ENCODE assay signal across 12 cellular contexts in genomic region chr19:47644743-47645499, GRCh38. TPM values are rescaled to one million over a fixed set of nuclear protein-coding genes. Genes with fewer than 3 reads are reported as not detected.
DNase-seq lines count a peak whose midpoint lies in the region; ATAC-seq and TF ChIP-seq lines count a peak whose summit lies in the region.
"Had no signal": no experiment of that assay in that cellular context is flagged by ENCODE, and none has a peak within 500 bp of the region (broad histone marks: within the 10 kb centered on the region; RNA-seq: fewer than 3 reads in every experiment).

No MANE protein-coding gene starts in this region.

- TF ChIP-seq POLR2A in right lobe of liver (IDR thresholded peaks at IDR 0.05): no peak

- CTCF ChIA-PET in HEK293 (lab: Yijun Ruan, JAX): no interaction called here

- POLR2A ChIA-PET in HEK293 (lab: Yijun Ruan, JAX): no interaction called here

- WGBS in right lobe of liver (ENCODE audit: insufficient coverage, low coverage, low lambda C conversion rate, missing lambda C conversion rate): 50% methylated on average over 18 of the region's 19 CpGs

- H3K9me3 ChIP-seq in HEK293 (ENCODE audit: control insufficient read depth, insufficient read depth, low read depth, low read length) (no peaks in the 10 kb centered on the region), right lobe of liver (no peaks in the 10 kb centered on the region)

- in situ Hi-C loops in astrocyte of the cerebellum (cut with HindIII; ENCODE audit: low sequenced_read_pairs): no loop called here

- H3K4me1 ChIP-seq in HEK293 (ENCODE audit: control insufficient read depth, insufficient read depth, low read length) (peaks cover 23% of the 10 kb centered on the region), right lobe of liver (peaks cover 0 to 13% (median 4%) of the 10 kb centered on the region in 4 donors)

- H3K27me3 ChIP-seq in right lobe of liver: no peaks in the 10 kb centered on the region

- intact Hi-C loops in right lobe of liver (cut with DNase I): no loop called here

- TF ChIP-seq CTCF in 22Rv1 (IDR thresholded peaks at IDR 0.05) (no peak), HEK293 (tag by site-specific recombination; IDR thresholded peaks at IDR 0.05) (no peak), astrocyte of the cerebellum (IDR thresholded peaks at IDR 0.05; ENCODE audit: low read depth, low read length, missing control alignments) (no peak), right lobe of liver (IDR thresholded peaks at IDR 0.05) (no peak)

- H3K36me3 ChIP-seq in HEK293 (ENCODE audit: control insufficient read depth in 2 of 2, insufficient read depth in 1 of 2, low read length in 2 of 2) (peaks cover 0 to 9% of the 10 kb centered on the region in 2 experiments; a peak in 1 of 3 replicates), right lobe of liver (no peaks in the 10 kb centered on the region)

- H3K27ac ChIP-seq in 22Rv1: peak overlapping the region; percentile 90
- 0 out of 2 replicates have a peak overlapping the region, but pooled peaks have one; percentile 10 for H3K27ac ChIP-seq in HEK293 (ENCODE audit: extremely low read depth, low read depth, low read length)
- no peak overlapping the region for H3K27ac ChIP-seq in right lobe of liver

- peak; percentile 27 for ATAC-seq in left lobe of liver
- ATAC-seq in HG03565 (IDR thresholded peaks at IDR 0.05; ENCODE audit: unreplicated experiment): no peak
- ATAC-seq in right lobe of liver: no peak
- ATAC-seq in HG02759 (IDR thresholded peaks at IDR 0.05; ENCODE audit: unreplicated experiment): no peak
- no peak for ATAC-seq in HG02852 (IDR thresholded peaks at IDR 0.05; ENCODE audit: unreplicated experiment)

- peak; percentile 28 for DNase-seq in astrocyte of the cerebellum (ENCODE audit: low read depth)
- DNase-seq in left lobe of liver (ENCODE audit: low spot score): no peak
- no peak for DNase-seq in right lobe of liver
- DNase-seq: activated CD4-positive, CD25-positive, alpha-beta regulatory T cell; activated gamma-delta T cell treated with Interleukin-2 at 50 U/mL for 16 hours; effector CD4-positive, alpha-beta T cell; retina had no signal

- H3K4me3 ChIP-seq in HEK293 (ENCODE audit: low read depth, low read length) (no peak overlapping the region), astrocyte of the cerebellum (ENCODE audit: low read depth, low read length) (no peak overlapping the region), right lobe of liver (no peak overlapping the region)

TF ChIP-seq in HEK293, 187 proteins besides CTCF, POLR2A, EP300 and RAD21 (continues in another document):
- TF ChIP-seq RBAK (tag by site-specific recombination; IDR thresholded peaks at IDR 0.05) (no peak), ZNF600 (tag by site-specific recombination; IDR thresholded peaks at IDR 0.05) (peak; percentile 81), GLI2 (tag by site-specific recombination; IDR thresholded peaks at IDR 0.05; ENCODE audit: borderline replicate concordance, low read depth) (no peak), KLF17 (tag by site-specific recombination; IDR thresholded peaks at IDR 0.05) (no peak), ZNF133 (tag by site-specific recombination; IDR thresholded peaks at IDR 0.05) (no peak), ZNF639 (tag by site-specific recombination; IDR thresholded peaks at IDR 0.05) (no peak), TSHZ1 (tag by site-specific recombination; IDR thresholded peaks at IDR 0.05; ENCODE audit: borderline replicate concordance) (no peak), ZBTB17 (tag by site-specific recombination; IDR thresholded peaks at IDR 0.05) (peak; percentile 53; the same call in 1 of the 2 replicates), ZNF112 (tag by site-specific recombination; IDR thresholded peaks at IDR 0.05) (no peak), ZNF223 (tag by site-specific recombination; IDR thresholded peaks at IDR 0.05) (no peak), WT1 (tag by site-specific recombination; IDR thresholded peaks at IDR 0.05) (0 out of 2 replicates have a peak, but pooled peaks have one; percentile 17), SCRT2 (tag by site-specific recombination; IDR thresholded peaks at IDR 0.05) (peak; percentile 19; the same call in 1 of the 2 replicates), IKZF3 (tag by site-specific recombination; IDR thresholded peaks at IDR 0.05) (no peak), AEBP2 (tag by site-specific recombination; IDR thresholded peaks at IDR 0.05; ENCODE audit: borderline replicate concordance) (no peak), ZFHX2 (tag by site-specific recombination; conservative IDR thresholded peaks at IDR 0.05) (no peak), PBX3 (CRISPR knock-in tag; IDR thresholded peaks at IDR 0.05) (no peak), ZNF174 (tag by site-specific recombination; IDR thresholded peaks at IDR 0.05) (no peak), HOXD13 (CRISPR knock-in tag; IDR thresholded peaks at IDR 0.05; ENCODE audit: borderline replicate concordance) (no peak), ZNF548 (tag by site-specific recombination; IDR thresholded peaks at IDR 0.05) (no peak), ZNF155 (tag by site-specific recombination; IDR thresholded peaks at IDR 0.05) (no peak), ZNF311 (tag by site-specific recombination; IDR thresholded peaks at IDR 0.05; ENCODE audit: borderline replicate concordance) (no peak)

RNA-seq across cellular contexts. Expression of gene BICRA, which starts 36.0 kb away (rescaled TPM):
- total RNA-seq in left lobe of liver: 6.7 TPM
- 1 to 10 TPM; 3.7 to 7.3 (median 6.4) TPM for total RNA-seq in right lobe of liver

Comparison
In these comparisons a context has a peak if more than half of its experiments do, and no peak if none do; other contexts are left out.
1. H3K27ac ChIP-seq: peak in 22Rv1 (single experiment) and HEK293 (single experiment); none in right lobe of liver (0 of 3).